ENCODE assay signal across 1 cellular context in genomic region chr6:37029249-37029959, GRCh38.
TF ChIP-seq lines count a peak whose summit lies in the region.

No MANE protein-coding gene starts in this region.

TF ChIP-seq in K562, 482 proteins besides CTCF, POLR2A, EP300 and RAD21 (continued from another document and continues in another):
- TF ChIP-seq MYBL2 (IDR thresholded peaks at IDR 0.05; ENCODE audit: low read depth) (no peak; the same call in 1 of the 2 replicates), MYBL2 (CRISPR knock-in tag; IDR thresholded peaks at IDR 0.05; ENCODE audit: borderline replicate concordance) (no peak), KLF13 (tag; IDR thresholded peaks at IDR 0.05; ENCODE audit: borderline replicate concordance, low read depth) (peak; percentile 44; the same call in 1 of the 2 replicates), MLX (CRISPR knock-in tag; conservative IDR thresholded peaks at IDR 0.05) (no peak), MAZ (CRISPR knock-in tag; conservative IDR thresholded peaks at IDR 0.05 in 1 of 2, IDR thresholded peaks at IDR 0.05 in 1 of 2) (peak; percentile 89 to 94), IFI16 (CRISPR knock-in tag; IDR thresholded peaks at IDR 0.05) (0 out of 2 replicates have a peak, but pooled peaks have one; percentile 8), U2AF2 (optimal IDR thresholded peaks at IDR 0.05; ENCODE audit: low read depth, low read length) (no peak), ZBTB9 (CRISPR knock-in tag; IDR thresholded peaks at IDR 0.05) (peak; percentile 100), ZC3H8 (IDR thresholded peaks at IDR 0.05) (peak; percentile 75; the same call in 1 of the 2 replicates), ZNF197 (CRISPR knock-in tag; IDR thresholded peaks at IDR 0.05; ENCODE audit: low read depth) (0 out of 2 replicates have a peak, but pooled peaks have one; percentile 28), XRCC4 (IDR thresholded peaks at IDR 0.05; ENCODE audit: extremely low read depth, insufficient read depth, insufficient read length) (no peak), GTF2F1 (IDR thresholded peaks at IDR 0.05; ENCODE audit: low read depth, low read length) (no peak), ZFP1 (CRISPR knock-in tag; IDR thresholded peaks at IDR 0.05) (no peak), ELK1 (CRISPR knock-in tag; IDR thresholded peaks at IDR 0.05) (no peak), HSF4 (CRISPR knock-in tag; IDR thresholded peaks at IDR 0.05; ENCODE audit: borderline replicate concordance) (no peak), RFX1 (IDR thresholded peaks at IDR 0.05) (no peak), ZBTB40 (IDR thresholded peaks at IDR 0.05) (no peak), ZBTB40 (CRISPR knock-in tag; IDR thresholded peaks at IDR 0.05) (no peak), SMAD2 (IDR thresholded peaks at IDR 0.05; ENCODE audit: low read depth, low read length) (no peak), ESRRA (IDR thresholded peaks at IDR 0.05; ENCODE audit: borderline replicate concordance, low read depth) (peak; percentile 81), NBN (IDR thresholded peaks at IDR 0.05; ENCODE audit: low read depth) (peak; percentile 94), RBM17 (IDR thresholded peaks at IDR 0.05; ENCODE audit: borderline replicate concordance, low read depth, low read length) (no peak), PHF20 (IDR thresholded peaks at IDR 0.05; ENCODE audit: partially characterized antibody) (no peak), FOXP1 (CRISPR knock-in tag; IDR thresholded peaks at IDR 0.05) (peak; percentile 98), CHD2 (IDR thresholded peaks at IDR 0.05; ENCODE audit: low read depth, low read length) (no peak), TCFL5 (CRISPR knock-in tag; conservative IDR thresholded peaks at IDR 0.05) (no peak; the same call in 1 of the 2 replicates), TEAD4 (IDR thresholded peaks at IDR 0.05; ENCODE audit: low read length) (peak; percentile 40; the same call in 1 of the 2 replicates), TEAD4 (CRISPR knock-in tag; IDR thresholded peaks at IDR 0.05; ENCODE audit: borderline replicate concordance) (no peak), ZNF23 (CRISPR knock-in tag; IDR thresholded peaks at IDR 0.05) (no peak), ZNF239 (CRISPR knock-in tag; IDR thresholded peaks at IDR 0.05) (no peak), RAD51 (IDR thresholded peaks at IDR 0.05; ENCODE audit: borderline replicate concordance, low read depth) (peak; percentile 46), E2F3 (CRISPR knock-in tag; IDR thresholded peaks at IDR 0.05) (no peak), WHSC1 (IDR thresholded peaks at IDR 0.05; ENCODE audit: low read length) (no peak), TEAD1 (CRISPR knock-in tag; IDR thresholded peaks at IDR 0.05) (peak in 1 of 2 experiments; percentile 87; a peak in 2 of 4 replicates), RBFOX2 (IDR thresholded peaks at IDR 0.05; ENCODE audit: low read depth, low read length) (peak; percentile 51), CREBBP (IDR thresholded peaks at IDR 0.05; ENCODE audit: low read depth, low read length) (no peak), HMBOX1 (IDR thresholded peaks at IDR 0.05) (no peak), TBL1XR1 (IDR thresholded peaks at IDR 0.05; ENCODE audit: low read length in 2 of 2) (peak in 1 of 2 experiments; percentile 68; a peak in 2 of 4 replicates), ARID1B (IDR thresholded peaks at IDR 0.05) (peak; percentile 86), ARNT (IDR thresholded peaks at IDR 0.05) (peak in 1 of 2 experiments; percentile 74; a peak in 3 of 4 replicates)
- TF ChIP-seq, protein P1, sequence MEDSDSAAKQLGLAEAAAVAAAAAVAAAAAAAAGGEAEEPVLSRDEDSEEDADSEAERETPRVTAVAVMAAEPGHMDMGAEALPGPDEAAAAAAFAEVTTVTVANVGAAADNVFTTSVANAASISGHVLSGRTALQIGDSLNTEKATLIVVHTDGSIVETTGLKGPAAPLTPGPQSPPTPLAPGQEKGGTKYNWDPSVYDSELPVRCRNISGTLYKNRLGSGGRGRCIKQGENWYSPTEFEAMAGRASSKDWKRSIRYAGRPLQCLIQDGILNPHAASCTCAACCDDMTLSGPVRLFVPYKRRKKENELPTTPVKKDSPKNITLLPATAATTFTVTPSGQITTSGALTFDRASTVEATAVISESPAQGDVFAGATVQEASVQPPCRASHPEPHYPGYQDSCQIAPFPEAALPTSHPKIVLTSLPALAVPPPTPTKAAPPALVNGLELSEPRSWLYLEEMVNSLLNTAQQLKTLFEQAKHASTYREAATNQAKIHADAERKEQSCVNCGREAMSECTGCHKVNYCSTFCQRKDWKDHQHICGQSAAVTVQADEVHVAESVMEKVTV (CRISPR knock-in tag; IDR thresholded peaks at IDR 0.05) = peak; percentile 99
- TF ChIP-seq, protein P2, sequence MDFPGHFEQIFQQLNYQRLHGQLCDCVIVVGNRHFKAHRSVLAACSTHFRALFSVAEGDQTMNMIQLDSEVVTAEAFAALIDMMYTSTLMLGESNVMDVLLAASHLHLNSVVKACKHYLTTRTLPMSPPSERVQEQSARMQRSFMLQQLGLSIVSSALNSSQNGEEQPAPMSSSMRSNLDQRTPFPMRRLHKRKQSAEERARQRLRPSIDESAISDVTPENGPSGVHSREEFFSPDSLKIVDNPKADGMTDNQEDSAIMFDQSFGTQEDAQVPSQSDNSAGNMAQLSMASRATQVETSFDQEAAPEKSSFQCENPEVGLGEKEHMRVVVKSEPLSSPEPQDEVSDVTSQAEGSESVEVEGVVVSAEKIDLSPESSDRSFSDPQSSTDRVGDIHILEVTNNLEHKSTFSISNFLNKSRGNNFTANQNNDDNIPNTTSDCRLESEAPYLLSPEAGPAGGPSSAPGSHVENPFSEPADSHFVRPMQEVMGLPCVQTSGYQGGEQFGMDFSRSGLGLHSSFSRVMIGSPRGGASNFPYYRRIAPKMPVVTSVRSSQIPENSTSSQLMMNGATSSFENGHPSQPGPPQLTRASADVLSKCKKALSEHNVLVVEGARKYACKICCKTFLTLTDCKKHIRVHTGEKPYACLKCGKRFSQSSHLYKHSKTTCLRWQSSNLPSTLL (IDR thresholded peaks at IDR 0.05) = no peak
- TF ChIP-seq, protein P3, sequence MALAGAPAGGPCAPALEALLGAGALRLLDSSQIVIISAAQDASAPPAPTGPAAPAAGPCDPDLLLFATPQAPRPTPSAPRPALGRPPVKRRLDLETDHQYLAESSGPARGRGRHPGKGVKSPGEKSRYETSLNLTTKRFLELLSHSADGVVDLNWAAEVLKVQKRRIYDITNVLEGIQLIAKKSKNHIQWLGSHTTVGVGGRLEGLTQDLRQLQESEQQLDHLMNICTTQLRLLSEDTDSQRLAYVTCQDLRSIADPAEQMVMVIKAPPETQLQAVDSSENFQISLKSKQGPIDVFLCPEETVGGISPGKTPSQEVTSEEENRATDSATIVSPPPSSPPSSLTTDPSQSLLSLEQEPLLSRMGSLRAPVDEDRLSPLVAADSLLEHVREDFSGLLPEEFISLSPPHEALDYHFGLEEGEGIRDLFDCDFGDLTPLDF (CRISPR knock-in tag; IDR thresholded peaks at IDR 0.05) = 0 out of 2 replicates have a peak, but pooled peaks have one; percentile 49
- TF ChIP-seq, protein P4, sequence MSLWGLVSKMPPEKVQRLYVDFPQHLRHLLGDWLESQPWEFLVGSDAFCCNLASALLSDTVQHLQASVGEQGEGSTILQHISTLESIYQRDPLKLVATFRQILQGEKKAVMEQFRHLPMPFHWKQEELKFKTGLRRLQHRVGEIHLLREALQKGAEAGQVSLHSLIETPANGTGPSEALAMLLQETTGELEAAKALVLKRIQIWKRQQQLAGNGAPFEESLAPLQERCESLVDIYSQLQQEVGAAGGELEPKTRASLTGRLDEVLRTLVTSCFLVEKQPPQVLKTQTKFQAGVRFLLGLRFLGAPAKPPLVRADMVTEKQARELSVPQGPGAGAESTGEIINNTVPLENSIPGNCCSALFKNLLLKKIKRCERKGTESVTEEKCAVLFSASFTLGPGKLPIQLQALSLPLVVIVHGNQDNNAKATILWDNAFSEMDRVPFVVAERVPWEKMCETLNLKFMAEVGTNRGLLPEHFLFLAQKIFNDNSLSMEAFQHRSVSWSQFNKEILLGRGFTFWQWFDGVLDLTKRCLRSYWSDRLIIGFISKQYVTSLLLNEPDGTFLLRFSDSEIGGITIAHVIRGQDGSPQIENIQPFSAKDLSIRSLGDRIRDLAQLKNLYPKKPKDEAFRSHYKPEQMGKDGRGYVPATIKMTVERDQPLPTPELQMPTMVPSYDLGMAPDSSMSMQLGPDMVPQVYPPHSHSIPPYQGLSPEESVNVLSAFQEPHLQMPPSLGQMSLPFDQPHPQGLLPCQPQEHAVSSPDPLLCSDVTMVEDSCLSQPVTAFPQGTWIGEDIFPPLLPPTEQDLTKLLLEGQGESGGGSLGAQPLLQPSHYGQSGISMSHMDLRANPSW (CRISPR knock-in tag; IDR thresholded peaks at IDR 0.05) = no peak
